8 cellular contexts compared by ENCODE assay signal in genomic region chrX:110442631-110443030, GRCh38.
A peak's percentile ranks its signal among the peaks of the same experiment; 100 is the strongest.
DNase-seq lines count a peak whose midpoint lies in the region; ATAC-seq and TF ChIP-seq lines count a peak whose summit lies in the region.

No MANE protein-coding gene starts in this region.

- H3K79me2 ChIP-seq in fibroblast of lung (ENCODE audit: control insufficient read depth, insufficient read depth, low read length), result no peaks in the 10 kb centered on the region

- H3K9ac ChIP-seq in fibroblast of lung (ENCODE audit: insufficient read depth, low read length), result no peak overlapping the region

- no peak overlapping the region for H3K27ac ChIP-seq in fibroblast of lung (ENCODE audit: insufficient read depth, low read length)
- no peak overlapping the region for H3K27ac ChIP-seq in right cardiac atrium (ENCODE audit: low read length)

- no peak overlapping the region for H3K4me3 ChIP-seq in BE2C (ENCODE audit: low read depth, low read length)
- H3K4me3 ChIP-seq in fibroblast of lung (replicated peaks in 1 of 4; ENCODE audit: control extremely low read depth in 1 of 4, insufficient read depth in 1 of 4, low read depth in 3 of 4, low read length in 4 of 4), result no peak overlapping the region
- H3K4me3 ChIP-seq in right cardiac atrium (ENCODE audit: low read length), result no peak overlapping the region

- H3K36me3 ChIP-seq in BE2C (no peaks in the 10 kb centered on the region), fibroblast of lung (ENCODE audit: control insufficient read depth, insufficient read depth, low read length) (no peaks in the 10 kb centered on the region)

- DNase-seq in BE2C (peak; percentile 45), NCI-H748 treated with DMSO at 0.1 percent for 48 hours (lab: John Stamatoyannopoulos, UW) (peak; percentile 11), fibroblast of lung (ENCODE audit: low read depth in 2 of 2) (peak; percentile 10 to 28), GM03348 (ENCODE audit: low spot score) (no peak), right cardiac atrium (no peak)
- no peak for DNase-seq in effector CD8-positive, alpha-beta T cell (lab: John Stamatoyannopoulos, UW)

- no peaks in the 10 kb centered on the region for H3K9me3 ChIP-seq in BE2C
- no peaks in the 10 kb centered on the region for H3K9me3 ChIP-seq in fibroblast of lung (ENCODE audit: control insufficient read depth, insufficient read depth, low read depth, low read length)
- H3K9me3 ChIP-seq in right cardiac atrium (ENCODE audit: control insufficient read depth, low read length), result no peaks in the 10 kb centered on the region

- peak; percentile 57 for TF ChIP-seq CTCF in BE2C (IDR thresholded peaks at IDR 0.05; ENCODE audit: low read depth, low read length)
- TF ChIP-seq CTCF in fibroblast of lung (conservative IDR thresholded peaks at IDR 0.05 in 1 of 2, IDR thresholded peaks at IDR 0.05 in 1 of 2; ENCODE audit: low read depth in 1 of 2, low read length in 2 of 2), result peak in 1 of 2 donors; percentile 35

- no peak overlapping the region for H2AFZ ChIP-seq in fibroblast of lung (ENCODE audit: low read length)

- ATAC-seq in GM18858 (IDR thresholded peaks at IDR 0.05; ENCODE audit: unreplicated experiment) (peak; percentile 65), HG02938 (IDR thresholded peaks at IDR 0.05; ENCODE audit: unreplicated experiment) (peak; percentile 80), right cardiac atrium (no peak)

- 13% methylated on average over 1 of the region's 1 CpG for WGBS in right cardiac atrium

- H3K4me1 ChIP-seq in BE2C (no peaks in the 10 kb centered on the region), fibroblast of lung (ENCODE audit: control insufficient read depth, extremely low read depth, insufficient read depth, low read length) (no peaks in the 10 kb centered on the region), right cardiac atrium (ENCODE audit: control insufficient read depth, insufficient read depth, low read length) (no peaks in the 10 kb centered on the region)

- intact Hi-C loops in right cardiac atrium (cut with DNase I), result no loop called here

- no peak overlapping the region for H3K4me2 ChIP-seq in fibroblast of lung (ENCODE audit: extremely low read depth, insufficient read depth, low read length)

- H3K27me3 ChIP-seq in BE2C (no peaks in the 10 kb centered on the region; the same call in 1 of the 2 replicates), fibroblast of lung (ENCODE audit: control insufficient read depth, insufficient read depth, low read length) (peaks cover 9% of the 10 kb centered on the region), right cardiac atrium (ENCODE audit: control insufficient read depth, insufficient read depth) (no peaks in the 10 kb centered on the region)

- H4K20me1 ChIP-seq in fibroblast of lung (ENCODE audit: control insufficient read depth, extremely low read depth, insufficient read depth, low read length), result no peaks in the 10 kb centered on the region

Comparison
In these comparisons a context has a peak if more than half of its experiments do, and no peak if none do; other contexts are left out.
1. DNase-seq: peak in BE2C (single experiment), NCI-H748 treated with DMSO at 0.1 percent for 48 hours (single experiment) and fibroblast of lung (2 of 2); none in GM03348 (single experiment), right cardiac atrium (0 of 3) and effector CD8-positive, alpha-beta T cell (single experiment).
2. ATAC-seq: peak in GM18858 (single experiment) and HG02938 (single experiment); none in right cardiac atrium (0 of 2).